1 cellular context compared by ENCODE assay signal in genomic region chr13:30408319-30409101, GRCh38.
TF ChIP-seq lines count a peak whose summit lies in the region.

No MANE protein-coding gene starts in this region.

TF ChIP-seq in K562, 482 proteins besides CTCF, POLR2A, EP300 and RAD21 (continued from another document and continues in another):
- TF ChIP-seq ZNF592 (IDR thresholded peaks at IDR 0.05) (peak; percentile 53; the same call in 1 of the 2 replicates), CCAR2 (IDR thresholded peaks at IDR 0.05; ENCODE audit: low read depth, low read length) (no peak), DIDO1 (tag; IDR thresholded peaks at IDR 0.05; ENCODE audit: low read depth) (no peak), ZNF511 (CRISPR knock-in tag; IDR thresholded peaks at IDR 0.05) (peak; percentile 79), E2F8 (IDR thresholded peaks at IDR 0.05; ENCODE audit: low read depth, partially characterized antibody) (no peak), MAZ (CRISPR knock-in tag; conservative IDR thresholded peaks at IDR 0.05 in 1 of 2, IDR thresholded peaks at IDR 0.05 in 1 of 2) (peak in 1 of 2 experiments; percentile 39; a peak in 1 of 4 replicates), ZBTB1 (CRISPR knock-in tag; IDR thresholded peaks at IDR 0.05; ENCODE audit: borderline replicate concordance, low read depth) (peak; percentile 39; the same call in 1 of the 2 replicates), ZFX (CRISPR knock-in tag; IDR thresholded peaks at IDR 0.05) (peak; percentile 81), NRF1 (conservative IDR thresholded peaks at IDR 0.05 in 1 of 2, IDR thresholded peaks at IDR 0.05 in 1 of 2) (peak; percentile 79 to 82), MYBL2 (IDR thresholded peaks at IDR 0.05; ENCODE audit: low read depth) (no peak), MYBL2 (CRISPR knock-in tag; IDR thresholded peaks at IDR 0.05; ENCODE audit: borderline replicate concordance) (no peak), YY1 (IDR thresholded peaks at IDR 0.05; ENCODE audit: borderline replicate concordance in 1 of 3, control insufficient read depth in 1 of 3, extremely low read depth in 1 of 3, insufficient read depth in 3 of 3, insufficient read length in 1 of 3, insufficient replicate concordance in 2 of 3, low read depth in 1 of 3, low read length in 2 of 3) (peak in 2 of 3 experiments; percentile 36 to 46), PML (IDR thresholded peaks at IDR 0.05; ENCODE audit: low read length) (no peak), E2F6 (IDR thresholded peaks at IDR 0.05; ENCODE audit: borderline replicate concordance in 1 of 2, extremely low read depth in 1 of 2, insufficient read depth in 1 of 2, insufficient read length in 1 of 2, low read depth in 1 of 2, low read length in 1 of 2, poor library complexity in 1 of 2, severe bottlenecking in 1 of 2) (peak; percentile 89 to 98), KAT2B (IDR thresholded peaks at IDR 0.05; ENCODE audit: low read depth, low read length) (no peak), ZBTB33 (CRISPR knock-in tag; IDR thresholded peaks at IDR 0.05) (peak; percentile 86), MECOM (CRISPR knock-in tag; IDR thresholded peaks at IDR 0.05) (no peak), GTF2B (IDR thresholded peaks at IDR 0.05; ENCODE audit: extremely low read depth, insufficient read length) (no peak), HDGF (IDR thresholded peaks at IDR 0.05) (no peak), ARID3A (IDR thresholded peaks at IDR 0.05; ENCODE audit: borderline replicate concordance, low read depth, low read length) (no peak), RBFOX2 (IDR thresholded peaks at IDR 0.05; ENCODE audit: low read depth, low read length) (peak; percentile 61), ARID1B (IDR thresholded peaks at IDR 0.05) (no peak), BDP1 (IDR thresholded peaks at IDR 0.05; ENCODE audit: insufficient read depth, insufficient read length) (no peak), TFAP4 (CRISPR knock-in tag; IDR thresholded peaks at IDR 0.05; ENCODE audit: borderline replicate concordance) (peak; percentile 47; the same call in 1 of the 2 replicates), CREB1 (IDR thresholded peaks at IDR 0.05) (no peak), CREB1 (CRISPR knock-in tag; IDR thresholded peaks at IDR 0.05) (peak; percentile 74), GABPB1 (CRISPR knock-in tag; IDR thresholded peaks at IDR 0.05) (peak; percentile 49; the same call in 1 of the 2 replicates), TGIF2 (CRISPR knock-in tag; IDR thresholded peaks at IDR 0.05) (0 out of 2 replicates have a peak, but pooled peaks have one; percentile 49), DPF2 (IDR thresholded peaks at IDR 0.05) (no peak), SMAD4 (CRISPR knock-in tag; conservative IDR thresholded peaks at IDR 0.05) (no peak), RCOR1 (IDR thresholded peaks at IDR 0.05; ENCODE audit: borderline replicate concordance in 1 of 2, low read depth in 2 of 2, low read length in 2 of 2) (no peak), MNT (conservative IDR thresholded peaks at IDR 0.05) (peak; percentile 19 to 53; a peak in 2 of 4 replicates), ZBTB26 (CRISPR knock-in tag; IDR thresholded peaks at IDR 0.05) (no peak)
